ENCODE assay signal across 10 cellular contexts in genomic region chr10:110408203-110408871, GRCh38.
A peak's percentile ranks its signal among the peaks of the same experiment; 100 is the strongest.
DNase-seq lines count a peak whose midpoint lies in the region; ATAC-seq, FAIRE-seq and TF ChIP-seq lines count a peak whose summit lies in the region.
"Had no signal": no experiment of that assay in that cellular context is flagged by ENCODE, and none has a peak within 500 bp of the region (broad histone marks: within the 10 kb centered on the region; RNA-seq: fewer than 3 reads in every experiment).

No MANE protein-coding gene starts in this region.

- DNase-seq in Caki2 (ENCODE audit: low read depth) (peak; percentile 78), LHCN-M2 (ENCODE audit: low read depth) (peak; percentile 66), GM12878 (ENCODE audit: low read depth, low spot score) (no peak), islet precursor cell (peak; percentile 91), HAP-1 (ENCODE audit: low spot score in 2 of 2) (no peak)
- DNase-seq in stimulated activated CD4-positive, alpha-beta T cell treated with anti-CD3 and anti-CD28 coated beads, Interleukin-12 subunit alpha, Interleukin-12 subunit beta, amount 100 ng/mL, for 4 hours: no peak
- no peak for DNase-seq in activated naive CD8-positive, alpha-beta T cell treated with anti-CD3 and anti-CD28 coated beads, Interleukin-2, amount 50 U/mL, for 24 hours
- DNase-seq: activated CD4-positive, alpha-beta memory T cell treated with anti-CD3 and anti-CD28 coated beads, Interleukin-2, amount 10 ng/mL, durations not matched to agents 7 days and 5 days had no signal

- H3K9me3 Mint-ChIP-seq in activated naive CD8-positive, alpha-beta T cell treated with anti-CD3 and anti-CD28 coated beads, Interleukin-2, amount 50 U/mL, for 24 hours: no peaks in the 10 kb centered on the region
- H3K9me3 Mint-ChIP-seq: activated CD4-positive, alpha-beta memory T cell treated with anti-CD3 and anti-CD28 coated beads, Interleukin-2, amount 10 ng/mL, durations not matched to agents 7 days and 5 days had no signal

- H3K4me3 ChIP-seq in GM12878 (no peak overlapping the region), HAP-1 (no peak overlapping the region)

- peaks cover 11% of the 10 kb centered on the region for H3K27me3 Mint-ChIP-seq in activated naive CD8-positive, alpha-beta T cell treated with anti-CD3 and anti-CD28 coated beads, Interleukin-2, amount 50 U/mL, for 24 hours

- in situ Hi-C loops in Caki2 (cut with HindIII; ENCODE audit: low pct_unique_long_range_greater_than_20kb, low sequenced_read_pairs): no loop called here
- in situ Hi-C loops in GM12878 (cut with MboI): no loop called here
- in situ Hi-C loops in HAP-1 (cut with MboI; ENCODE audit: low sequenced_read_pairs): no loop called here

- H3K9me3 ChIP-seq in GM12878 (replicated peaks; ENCODE audit: control insufficient read depth, insufficient read depth, low read length): no peaks in the 10 kb centered on the region
- H3K9me3 ChIP-seq in HAP-1: no peaks in the 10 kb centered on the region

- no peak for FAIRE-seq in GM12878 (lab: Jason Lieb, UNC)
- FAIRE-seq: HepG2 had no signal

- H3K4me1 Mint-ChIP-seq in activated naive CD8-positive, alpha-beta T cell treated with anti-CD3 and anti-CD28 coated beads, Interleukin-2, amount 50 U/mL, for 24 hours: peaks cover 45% of the 10 kb centered on the region

- no peak for TF ChIP-seq EP300 in GM12878 (IDR thresholded peaks at IDR 0.05; ENCODE audit: borderline replicate concordance in 1 of 2, control insufficient read depth in 1 of 2, low read depth in 2 of 2, low read length in 2 of 2)

- intact Hi-C loops in GM12878 (cut with micrococcal nuclease; ENCODE audit: unreplicated experiment): no loop called here

- no peak overlapping the region for H3K9ac ChIP-seq in GM12878 (ENCODE audit: control insufficient read depth, insufficient read depth, low read length)

- no peak overlapping the region for H2AFZ ChIP-seq in GM12878 (ENCODE audit: control insufficient read depth, low read depth, low read length)

- no peaks in the 10 kb centered on the region for H3K27me3 ChIP-seq in GM12878 (replicated peaks in 1 of 2; ENCODE audit: control insufficient read depth in 2 of 2, insufficient read depth in 2 of 2, low read length in 1 of 2)
- no peaks in the 10 kb centered on the region for H3K27me3 ChIP-seq in HAP-1 (ENCODE audit: low read depth)

- no peak overlapping the region for H3K4me3 Mint-ChIP-seq in activated naive CD8-positive, alpha-beta T cell treated with anti-CD3 and anti-CD28 coated beads, Interleukin-2, amount 50 U/mL, for 24 hours
- H3K4me3 Mint-ChIP-seq: activated CD4-positive, alpha-beta memory T cell treated with anti-CD3 and anti-CD28 coated beads, Interleukin-2, amount 10 ng/mL, durations not matched to agents 7 days and 5 days had no signal

- H3K4me2 ChIP-seq in GM12878 (ENCODE audit: control insufficient read depth, insufficient read depth): peak overlapping the region; percentile 23; the same call in 1 of the 2 replicates

- ATAC-seq in GM12878 (no peak), GM21423 (IDR thresholded peaks at IDR 0.05; ENCODE audit: unreplicated experiment) (no peak)
- ATAC-seq in activated naive CD8-positive, alpha-beta T cell treated with anti-CD3 and anti-CD28 coated beads, Interleukin-2, amount 50 U/mL, for 24 hours: no peak
- ATAC-seq: HepG2 had no signal

- H3K36me3 Mint-ChIP-seq in activated naive CD8-positive, alpha-beta T cell treated with anti-CD3 and anti-CD28 coated beads, Interleukin-2, amount 50 U/mL, for 24 hours (ENCODE audit: low read depth): peaks cover 1% of the 10 kb centered on the region

- no peak for TF ChIP-seq CTCF in GM12878 (IDR thresholded peaks at IDR 0.05 in 2 of 3, conservative IDR thresholded peaks at IDR 0.05 in 1 of 3; ENCODE audit: control insufficient read depth in 2 of 3, extremely low read depth in 1 of 3, insufficient read depth in 1 of 3, low read depth in 3 of 3, low read length in 3 of 3)

- no TSS peak for BruUV-seq in GM12878 (replicated peaks; lab: Mats Ljungman, UMichigan)

- SMC1A ChIA-PET in GM12878 (lab: Charles Lee; ENCODE audit: uncharacterized antibody, unreplicated experiment): interaction anchor here (0.8 to 5.4 kb wide), 10 partner anchors 8 to 138 kb away, joined by 3 to 67 read pairs (median 7); no protein-coding TSS in a partner anchor

- H3K36me3 ChIP-seq in GM12878 (ENCODE audit: control insufficient read depth in 2 of 2, insufficient read depth in 2 of 2, low read length in 1 of 2) (no peaks in the 10 kb centered on the region), HAP-1 (replicated peaks) (no peaks in the 10 kb centered on the region)

- POLR2A ChIA-PET in GM12878 (lab: Charles Lee): interaction anchor here (1.0 to 11.9 kb wide), 9 partner anchors 10 to 96 kb away, joined by 3 to 117 read pairs (median 6); no protein-coding TSS in a partner anchor

- H3K4me1 ChIP-seq in GM12878 (ENCODE audit: control insufficient read depth, insufficient read depth, low read length): peaks cover 48% of the 10 kb centered on the region
- H3K4me1 ChIP-seq in HAP-1: no peaks in the 10 kb centered on the region

- no peak for TF ChIP-seq RAD21 in GM12878 (IDR thresholded peaks at IDR 0.05; ENCODE audit: insufficient read depth, low read depth, low read length)

- CTCF ChIA-PET in GM12878 (lab: Yijun Ruan, JAX): interaction anchor here (0.5 to 3.7 kb wide), 7 partner anchors 11 to 192 kb away, joined by 3 to 20 read pairs (median 3); no protein-coding TSS in a partner anchor

- WGBS in GM12878 (ENCODE audit: insufficient coverage, insufficient replicate concordance, low lambda C conversion rate, missing lambda C conversion rate): 73% methylated on average over 10 of the region's 10 CpGs

- no peaks in the 10 kb centered on the region for H4K20me1 ChIP-seq in GM12878 (ENCODE audit: control insufficient read depth, insufficient read depth)

- no peak overlapping the region for H3K27ac ChIP-seq in GM12878 (ENCODE audit: control insufficient read depth, insufficient read depth)

- RAD21 ChIA-PET in GM12878 (lab: Charles Lee; ENCODE audit: unreplicated experiment): interaction anchor here (0.6 to 14.4 kb wide), 10 partner anchors 12 to 96 kb away, joined by 3 to 241 read pairs (median 5); no protein-coding TSS in a partner anchor

- TF ChIP-seq POLR2A in GM12878 (IDR thresholded peaks at IDR 0.05; ENCODE audit: low read depth, low read length): no peak

- no peaks in the 10 kb centered on the region for H3K79me2 ChIP-seq in GM12878 (ENCODE audit: control insufficient read depth, insufficient read depth, low read length)

- H3K27ac Mint-ChIP-seq in activated naive CD8-positive, alpha-beta T cell treated with anti-CD3 and anti-CD28 coated beads, Interleukin-2, amount 50 U/mL, for 24 hours: no peak overlapping the region
- H3K27ac Mint-ChIP-seq: activated CD4-positive, alpha-beta memory T cell treated with anti-CD3 and anti-CD28 coated beads, Interleukin-2, amount 10 ng/mL, durations not matched to agents 7 days and 5 days had no signal

TF ChIP-seq in GM12878, 131 proteins besides CTCF, POLR2A, EP300 and RAD21 (continues in another document):
- TF ChIP-seq POU2F2 (IDR thresholded peaks at IDR 0.05; ENCODE audit: borderline replicate concordance, low read depth, low read length) (peak; percentile 73; the same call in 2 of the 3 replicates), CHD4 (IDR thresholded peaks at IDR 0.05) (no peak), JUNB (IDR thresholded peaks at IDR 0.05) (no peak), ZSCAN29 (IDR thresholded peaks at IDR 0.05) (no peak), EED (IDR thresholded peaks at IDR 0.05; ENCODE audit: low read depth) (peak; percentile 67; the same call in 1 of the 2 replicates), ZBED1 (IDR thresholded peaks at IDR 0.05; ENCODE audit: borderline replicate concordance) (no peak), SIX5 (IDR thresholded peaks at IDR 0.05; ENCODE audit: low read depth, low read length, severe bottlenecking) (no peak), HDGF (IDR thresholded peaks at IDR 0.05) (0 out of 2 replicates have a peak, but pooled peaks have one; percentile 41), NR2F1 (conservative IDR thresholded peaks at IDR 0.05) (0 out of 2 replicates have a peak, but pooled peaks have one; percentile 11), NFIC (IDR thresholded peaks at IDR 0.05; ENCODE audit: low read depth, low read length) (no peak), IKZF2 (IDR thresholded peaks at IDR 0.05) (peak; percentile 46 to 60; a peak in 2 of 4 replicates), SPI1 (IDR thresholded peaks at IDR 0.05; ENCODE audit: borderline replicate concordance, insufficient read depth, low read depth, low read length) (peak; percentile 52), SMAD1 (IDR thresholded peaks at IDR 0.05; ENCODE audit: low read depth, partially characterized antibody) (no peak), RAD51 (IDR thresholded peaks at IDR 0.05) (no peak), ZNF24 (IDR thresholded peaks at IDR 0.05) (no peak), MXI1 (IDR thresholded peaks at IDR 0.05; ENCODE audit: low read depth, low read length) (no peak)
- TF ChIP-seq, protein P1, sequence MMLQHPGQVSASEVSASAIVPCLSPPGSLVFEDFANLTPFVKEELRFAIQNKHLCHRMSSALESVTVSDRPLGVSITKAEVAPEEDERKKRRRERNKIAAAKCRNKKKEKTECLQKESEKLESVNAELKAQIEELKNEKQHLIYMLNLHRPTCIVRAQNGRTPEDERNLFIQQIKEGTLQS (IDR thresholded peaks at IDR 0.05; ENCODE audit: borderline replicate concordance, extremely low read depth, low read depth, low read length): no peak
- TF ChIP-seq, protein P2, sequence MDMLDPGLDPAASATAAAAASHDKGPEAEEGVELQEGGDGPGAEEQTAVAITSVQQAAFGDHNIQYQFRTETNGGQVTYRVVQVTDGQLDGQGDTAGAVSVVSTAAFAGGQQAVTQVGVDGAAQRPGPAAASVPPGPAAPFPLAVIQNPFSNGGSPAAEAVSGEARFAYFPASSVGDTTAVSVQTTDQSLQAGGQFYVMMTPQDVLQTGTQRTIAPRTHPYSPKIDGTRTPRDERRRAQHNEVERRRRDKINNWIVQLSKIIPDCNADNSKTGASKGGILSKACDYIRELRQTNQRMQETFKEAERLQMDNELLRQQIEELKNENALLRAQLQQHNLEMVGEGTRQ (IDR thresholded peaks at IDR 0.05; ENCODE audit: borderline replicate concordance, low read depth, low read length): no peak

Comparison
In these comparisons a context has a peak if more than half of its experiments do, and no peak if none do; other contexts are left out.
1. DNase-seq: peak in Caki2 (single experiment), LHCN-M2 (single experiment) and islet precursor cell (single experiment); none in GM12878 (single experiment), stimulated activated CD4-positive, alpha-beta T cell treated with anti-CD3 and anti-CD28 coated beads, Interleukin-12 subunit alpha, Interleukin-12 subunit beta, amount 100 ng/mL, for 4 hours (single experiment), activated naive CD8-positive, alpha-beta T cell treated with anti-CD3 and anti-CD28 coated beads, Interleukin-2, amount 50 U/mL, for 24 hours (single experiment) and HAP-1 (0 of 2).